In the genomic region with DNA sequence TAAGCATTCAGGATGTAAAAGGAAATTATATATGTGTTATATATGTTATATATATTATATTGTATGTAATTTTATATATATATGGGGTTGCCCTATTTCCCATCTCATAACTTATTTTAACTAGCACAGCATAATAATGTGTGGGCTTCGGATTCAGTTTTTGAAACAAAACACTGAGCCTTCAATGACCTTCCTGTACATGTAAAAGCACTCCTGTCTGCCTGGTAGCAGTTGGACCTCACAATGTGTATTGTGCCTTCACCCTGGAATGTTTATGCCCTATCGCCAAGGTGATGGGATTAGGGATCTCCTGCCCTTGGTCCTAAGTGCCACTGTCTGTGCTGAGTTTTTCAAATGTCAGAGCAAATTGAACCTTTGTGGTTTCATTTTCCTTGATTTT, we compare ENCODE assay signal across 8 cellular contexts.
DNase-seq lines count a peak whose midpoint lies in the region; ATAC-seq and TF ChIP-seq lines count a peak whose summit lies in the region.
"Had no signal": no experiment of that assay in that cellular context is flagged by ENCODE, and none has a peak within 500 bp of the region (broad histone marks: within the 10 kb centered on the region; RNA-seq: fewer than 3 reads in every experiment).

No MANE protein-coding gene starts in this region.

- DNase-seq in endodermal cell: no peak
- DNase-seq in sciatic nerve (ENCODE audit: low spot score): no peak
- DNase-seq in SHP77 treated with DMSO at 0.1 percent for 48 hours (lab: John Stamatoyannopoulos, UW): no peak
- DNase-seq in DMS 273 (lab: John Stamatoyannopoulos, UW; ENCODE audit: unreplicated experiment): no peak
- DNase-seq in anterior cingulate cortex (lab: John Stamatoyannopoulos, UW): no peak
- DNase-seq: uterus had no signal

- no peak for TF ChIP-seq CTCF in endodermal cell (conservative IDR thresholded peaks at IDR 0.05)

- WGBS in endodermal cell (ENCODE audit: insufficient coverage in 1 of 2, insufficient read length in 1 of 2), 2 experiments: 53 to 57% methylated on average over 2 of the region's 2 CpGs

- no peak overlapping the region for H3K27ac ChIP-seq in endodermal cell (ENCODE audit: low read depth, low read length)
- H3K27ac ChIP-seq: uterus had no signal

- peak; percentile 50 for ATAC-seq in GM21526 (IDR thresholded peaks at IDR 0.05; ENCODE audit: low FRiP score, unreplicated experiment)
- peak; percentile 34 for ATAC-seq in HG03432 (IDR thresholded peaks at IDR 0.05; ENCODE audit: unreplicated experiment)
- peak; percentile 87 for ATAC-seq in sciatic nerve

- H3K9me3 ChIP-seq in endodermal cell (ENCODE audit: control insufficient read depth, low read length): peaks cover 28% of the 10 kb centered on the region
- H3K9me3 ChIP-seq: uterus had no signal

- H3K4me3 ChIP-seq in endodermal cell (ENCODE audit: low read length): peak overlapping the region; percentile 72
- H3K4me3 ChIP-seq: uterus had no signal

- H3K27ac Mint-ChIP-seq in endodermal cell: no peak overlapping the region

- no peak overlapping the region for H3K4me3 Mint-ChIP-seq in endodermal cell

- H3K36me3 Mint-ChIP-seq in endodermal cell (ENCODE audit: low read depth): peaks cover 3% of the 10 kb centered on the region

- H3K9ac ChIP-seq in endodermal cell (ENCODE audit: extremely low read depth, low read length, poor library complexity, severe bottlenecking): no peak overlapping the region

- peaks cover 61% of the 10 kb centered on the region for H3K9me3 Mint-ChIP-seq in endodermal cell

- intact Hi-C loops in sciatic nerve (cut with DNase I): no loop called here

- H3K36me3 ChIP-seq in endodermal cell (ENCODE audit: control insufficient read depth, insufficient read depth, low read length): no peaks in the 10 kb centered on the region
- H3K36me3 ChIP-seq: uterus had no signal

- no peaks in the 10 kb centered on the region for H3K27me3 Mint-ChIP-seq in endodermal cell (ENCODE audit: insufficient read depth)

- H3K4me1 Mint-ChIP-seq in endodermal cell: no peaks in the 10 kb centered on the region

- no peaks in the 10 kb centered on the region for H3K27me3 ChIP-seq in endodermal cell (ENCODE audit: control insufficient read depth, insufficient read depth, low read length, poor library complexity, severe bottlenecking)
- H3K27me3 ChIP-seq: uterus had no signal

- H3K4me1 ChIP-seq in endodermal cell (ENCODE audit: control insufficient read depth, insufficient read depth, low read length): no peaks in the 10 kb centered on the region

Comparison
In these comparisons a context has a peak if more than half of its experiments do, and no peak if none do; other contexts are left out.
1. ATAC-seq: peak in every context shown above with its lines; median percentile 87 in sciatic nerve; 50 in GM21526; 34 in HG03432.